In genomic region chr20:38863024-38863851, GRCh38 we compare ENCODE assay signal across 9 cellular contexts. TPM values are rescaled to one million over a fixed set of nuclear protein-coding genes. Genes with fewer than 3 reads are reported as not detected.
DNase-seq lines count a peak whose midpoint lies in the region; ATAC-seq and TF ChIP-seq lines count a peak whose summit lies in the region.
"Had no signal": no experiment of that assay in that cellular context is flagged by ENCODE, and none has a peak within 500 bp of the region (broad histone marks: within the 10 kb centered on the region; RNA-seq: fewer than 3 reads in every experiment).

No MANE protein-coding gene starts in this region.

- TF ChIP-seq EP300 in stomach (IDR thresholded peaks at IDR 0.05): no peak

- no peaks in the 10 kb centered on the region for H3K36me3 Mint-ChIP-seq in CD14-positive monocyte
- peaks cover 79% of the 10 kb centered on the region for H3K36me3 Mint-ChIP-seq in activated T-cell treated with anti-CD3 and anti-CD28 coated beads, Interleukin-2, amount 50 U/mL, for 24 hours (ENCODE audit: low read depth)
- peaks cover 19% of the 10 kb centered on the region for H3K36me3 Mint-ChIP-seq in stimulated activated memory B cell treated with anti-CD40 and anti-IgM and Interleukin-4, amounts not matched to agents 10 μg/mL and 1 μg/mL and 100 μg/mL, for 72 hours

- 64 to 75% (median 71%) methylated on average over 12 of the region's 12 CpGs for WGBS in stomach, 5 donors

- H3K4me3 ChIP-seq in HL-60 (replicated peaks; ENCODE audit: insufficient read depth, low read length): no peak overlapping the region
- H3K4me3 ChIP-seq in stomach: no peak overlapping the region
- H3K4me3 ChIP-seq: lung had no signal

- H3K27ac ChIP-seq in HL-60 (replicated peaks) (no peak overlapping the region; the same call in 1 of the 2 replicates), stomach (peak overlapping the region in 2 of 5 donors; percentile 7 to 32)

- TF ChIP-seq POLR2A in stomach (IDR thresholded peaks at IDR 0.05): no peak

- peaks cover 55% of the 10 kb centered on the region for H3K4me1 Mint-ChIP-seq in CD14-positive monocyte
- H3K4me1 Mint-ChIP-seq in activated T-cell treated with anti-CD3 and anti-CD28 coated beads, Interleukin-2, amount 50 U/mL, for 24 hours (ENCODE audit: low read depth): peaks cover 78% of the 10 kb centered on the region
- peaks cover 93% of the 10 kb centered on the region for H3K4me1 Mint-ChIP-seq in stimulated activated memory B cell treated with anti-CD40 and anti-IgM and Interleukin-4, amounts not matched to agents 10 μg/mL and 1 μg/mL and 100 μg/mL, for 72 hours

- H3K9me3 ChIP-seq in stomach: no peaks in the 10 kb centered on the region

- H3K27me3 ChIP-seq in HL-60 (ENCODE audit: insufficient read depth, poor library complexity, severe bottlenecking): no peaks in the 10 kb centered on the region
- peaks cover 0 to 22% (median 0%) of the 10 kb centered on the region in 3 donors for H3K27me3 ChIP-seq in stomach

- DNase-seq in CD14-positive monocyte (ENCODE audit: low spot score) (peak; percentile 62), HL-60 (ENCODE audit: low read depth in 1 of 2, low spot score in 1 of 2) (peak; percentile 70 to 78), stomach (no peak), HCEC 1CT (no peak), left cardiac atrium (no peak)
- DNase-seq in activated T-cell treated with anti-CD3 and anti-CD28 coated beads, Interleukin-2, amount 50 U/mL, for 24 hours: peak; percentile 67

- H3K27me3 Mint-ChIP-seq in CD14-positive monocyte (ENCODE audit: low read depth in 3 of 3): peaks cover 0 to 2% (median under 1%) of the 10 kb centered on the region in 3 donors
- H3K27me3 Mint-ChIP-seq in activated T-cell treated with anti-CD3 and anti-CD28 coated beads, Interleukin-2, amount 50 U/mL, for 24 hours: no peaks in the 10 kb centered on the region
- no peaks in the 10 kb centered on the region for H3K27me3 Mint-ChIP-seq in stimulated activated memory B cell treated with anti-CD40 and anti-IgM and Interleukin-4, amounts not matched to agents 10 μg/mL and 1 μg/mL and 100 μg/mL, for 72 hours

- intact Hi-C loops in CD14-positive monocyte (cut with micrococcal nuclease) (no loop called here), stomach (cut with DNase I; ENCODE audit: low total_unique reads) (no loop called here), left cardiac atrium (cut with DNase I) (no loop called here)

- no peaks in the 10 kb centered on the region for H3K36me3 ChIP-seq in stomach

- ATAC-seq in GM21360 (IDR thresholded peaks at IDR 0.05; ENCODE audit: unreplicated experiment) (peak; percentile 58), left cardiac atrium (no peak)
- peak; percentile 91 for ATAC-seq in stimulated activated memory B cell treated with anti-CD40 and anti-IgM and Interleukin-4, amounts not matched to agents 10 μg/mL and 1 μg/mL and 100 μg/mL, for 72 hours

- H3K4me1 ChIP-seq in stomach: no peaks in the 10 kb centered on the region

- H3K4me3 Mint-ChIP-seq in CD14-positive monocyte: no peak overlapping the region
- H3K4me3 Mint-ChIP-seq in activated T-cell treated with anti-CD3 and anti-CD28 coated beads, Interleukin-2, amount 50 U/mL, for 24 hours: peak overlapping the region; percentile 22
- peak overlapping the region; percentile 42 for H3K4me3 Mint-ChIP-seq in stimulated activated memory B cell treated with anti-CD40 and anti-IgM and Interleukin-4, amounts not matched to agents 10 μg/mL and 1 μg/mL and 100 μg/mL, for 72 hours

- H3K9me3 Mint-ChIP-seq in CD14-positive monocyte: no peaks in the 10 kb centered on the region
- H3K9me3 Mint-ChIP-seq in activated T-cell treated with anti-CD3 and anti-CD28 coated beads, Interleukin-2, amount 50 U/mL, for 24 hours: no peaks in the 10 kb centered on the region
- H3K9me3 Mint-ChIP-seq in stimulated activated memory B cell treated with anti-CD40 and anti-IgM and Interleukin-4, amounts not matched to agents 10 μg/mL and 1 μg/mL and 100 μg/mL, for 72 hours: no peaks in the 10 kb centered on the region

- H3K27ac Mint-ChIP-seq in CD14-positive monocyte: peak overlapping the region in 3 of 7 donors; percentile 38 to 73 (median 72)
- H3K27ac Mint-ChIP-seq in activated T-cell treated with anti-CD3 and anti-CD28 coated beads, Interleukin-2, amount 50 U/mL, for 24 hours: peak overlapping the region; percentile 87
- H3K27ac Mint-ChIP-seq in stimulated activated memory B cell treated with anti-CD40 and anti-IgM and Interleukin-4, amounts not matched to agents 10 μg/mL and 1 μg/mL and 100 μg/mL, for 72 hours: peak overlapping the region; percentile 93

- TF ChIP-seq CTCF in CD14-positive monocyte (IDR thresholded peaks at IDR 0.05) (no peak), HL-60 (IDR thresholded peaks at IDR 0.05; ENCODE audit: insufficient read depth, low read length) (no peak), stomach (IDR thresholded peaks at IDR 0.05) (no peak)

RNA-seq across cellular contexts. Expression of gene PPP1R16B, which starts 57.7 kb away (rescaled TPM):
- polyA plus RNA-seq in CD14-positive monocyte: 1 to 10 TPM; 1.1 to 1.4 TPM
- 10 to 100 TPM in 3 of 5 donors, 1 to 10 TPM in 2; 5.2 to 18.7 (median 11.0) TPM for total RNA-seq in stomach
- 1 to 10 TPM; 1.2 to 1.5 (median 1.5) TPM for polyA plus RNA-seq in stomach
- 1 to 10 TPM; 5.4 to 7.7 TPM for total RNA-seq in left cardiac atrium

Comparison
In these comparisons a context has a peak if more than half of its experiments do, and no peak if none do; other contexts are left out.
1. DNase-seq: peak in CD14-positive monocyte (single experiment), HL-60 (2 of 2) and activated T-cell treated with anti-CD3 and anti-CD28 coated beads, Interleukin-2, amount 50 U/mL, for 24 hours (single experiment); none in stomach (single experiment), HCEC 1CT (single experiment) and left cardiac atrium (single experiment).
2. H3K4me3 Mint-ChIP-seq: peak in activated T-cell treated with anti-CD3 and anti-CD28 coated beads, Interleukin-2, amount 50 U/mL, for 24 hours (single experiment) and stimulated activated memory B cell treated with anti-CD40 and anti-IgM and Interleukin-4, amounts not matched to agents 10 μg/mL and 1 μg/mL and 100 μg/mL, for 72 hours (single experiment); none in CD14-positive monocyte (0 of 2).
3. ATAC-seq: peak in GM21360 (single experiment) and stimulated activated memory B cell treated with anti-CD40 and anti-IgM and Interleukin-4, amounts not matched to agents 10 μg/mL and 1 μg/mL and 100 μg/mL, for 72 hours (single experiment); none in left cardiac atrium (0 of 2).